8 cellular contexts compared by ENCODE assay signal in the genomic region with DNA sequence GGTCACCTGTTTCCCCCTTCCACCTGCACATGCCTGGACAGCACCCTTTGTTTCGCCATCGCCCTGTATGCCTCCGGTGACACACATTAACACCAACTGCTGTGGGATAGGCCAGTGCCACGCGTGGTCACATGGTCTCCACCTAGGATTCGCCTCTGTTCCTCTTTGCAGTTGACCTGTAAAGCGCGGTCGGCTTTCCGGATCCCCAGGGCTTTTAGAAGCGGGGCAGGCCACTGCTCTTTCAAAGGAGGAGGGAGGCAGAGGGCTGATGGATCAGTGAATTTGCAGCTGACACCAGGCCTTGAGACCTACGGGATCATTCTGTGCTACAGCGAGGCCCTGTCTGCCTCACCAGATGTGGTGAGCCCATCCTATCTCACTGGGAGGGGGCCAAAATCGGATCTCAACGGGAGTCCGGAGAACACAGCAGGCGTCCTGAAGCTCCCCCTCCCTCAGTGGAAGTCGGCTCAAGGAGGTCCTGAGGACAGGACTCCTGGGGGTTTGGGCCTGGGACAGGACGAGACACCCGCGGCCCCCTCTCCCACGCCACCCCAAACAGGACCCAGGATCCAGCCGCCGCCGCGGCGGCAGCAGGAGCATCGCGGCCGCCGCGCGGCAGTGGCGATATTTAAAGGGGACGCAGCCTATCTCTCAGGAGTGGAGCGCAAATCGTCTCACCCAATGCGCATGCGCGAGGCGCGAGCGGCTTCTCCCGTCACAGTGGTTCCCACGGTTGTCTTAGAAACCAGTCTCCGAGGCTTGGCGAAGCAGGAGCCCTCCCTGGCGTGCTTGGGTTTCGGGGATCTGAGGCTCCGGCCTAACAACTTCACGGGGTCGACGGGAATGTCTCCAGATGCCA.
DNase-seq lines count a peak whose midpoint lies in the region; ATAC-seq, FAIRE-seq and TF ChIP-seq lines count a peak whose summit lies in the region.
"Not testable (repeated sequence)": the region's sequence is repeated elsewhere in the genome, so short reads cannot be mapped to it uniquely, and the experiment has no call there.

No MANE protein-coding gene starts in this region.

- WGBS in heart right ventricle, 2 donors = 10 to 26% methylated on average over 53 of the region's 53 CpGs

- H3K4me3 Mint-ChIP-seq in activated CD8-positive, alpha-beta memory T cell treated with anti-CD3 and anti-CD28 coated beads, Interleukin-2, amount 10 ng/mL, durations not matched to agents 7 days and 5 days = peak overlapping the region; percentile 73

- not testable (repeated sequence) for H3K36me3 ChIP-seq in BE2C; PC-9 (ENCODE audit: low read depth); bronchial epithelial cell (ENCODE audit: control insufficient read depth, insufficient read depth, low read length); heart right ventricle

- not testable (repeated sequence) for H3K79me2 ChIP-seq in PC-9 (ENCODE audit: low read depth)

- TF ChIP-seq CTCF in BE2C (IDR thresholded peaks at IDR 0.05; ENCODE audit: low read depth, low read length); PC-9 (conservative IDR thresholded peaks at IDR 0.05); bronchial epithelial cell (IDR thresholded peaks at IDR 0.05; ENCODE audit: insufficient read depth, low read length, severe bottlenecking); heart right ventricle (IDR thresholded peaks at IDR 0.05): not testable (repeated sequence)

- H4K20me1 ChIP-seq in PC-9 (ENCODE audit: insufficient read depth) = not testable (repeated sequence)

- not testable (repeated sequence) for BruUV-seq in PC-9 (replicated peaks; lab: Mats Ljungman, UMichigan)

- DNase-seq in BE2C (peak; percentile 89), PC-9 (peak; percentile 40 to 45), bronchial epithelial cell (ENCODE audit: low read depth) (peak; percentile 37), heart right ventricle (peak; percentile 87 to 88), occipital lobe (lab: John Stamatoyannopoulos, UW) (peak; percentile 75)
- DNase-seq in activated CD8-positive, alpha-beta memory T cell treated with anti-CD3 and anti-CD28 coated beads, Interleukin-2, amount 10 ng/mL, durations not matched to agents 7 days and 5 days = peak; percentile 92
- DNase-seq in stimulated activated CD8-positive, alpha-beta memory T cell treated with anti-CD3 and anti-CD28 coated beads, Interleukin-15, amount 100 ng/mL, for 48 hours (ENCODE audit: low read depth in 2 of 2) = peak; percentile 49 to 74

- H3K4me2 ChIP-seq in PC-9 = peak overlapping the region; percentile 73

- not testable (repeated sequence) for H3K27ac ChIP-seq in PC-9
- H3K27ac ChIP-seq in heart right ventricle = peak overlapping the region in 6 of 10 donors; percentile 13 to 75 (median 32)

- peak; percentile 100 for FAIRE-seq in bronchial epithelial cell (lab: Jason Lieb, UNC)

- not testable (repeated sequence) for H3K9me3 ChIP-seq in BE2C; PC-9 (ENCODE audit: insufficient read depth, low read depth); heart right ventricle

- not testable (repeated sequence) for H3K4me1 ChIP-seq in BE2C; PC-9 (replicated peaks; ENCODE audit: insufficient read depth)
- peaks cover 0 to 14% (median 3%) of the 10 kb centered on the region in 9 donors for H3K4me1 ChIP-seq in heart right ventricle

- H3K9me2 ChIP-seq in PC-9 (ENCODE audit: insufficient read depth) = not testable (repeated sequence)

- peaks cover 25% of the 10 kb centered on the region for H3K4me1 Mint-ChIP-seq in activated CD8-positive, alpha-beta memory T cell treated with anti-CD3 and anti-CD28 coated beads, Interleukin-2, amount 10 ng/mL, durations not matched to agents 7 days and 5 days

- CTCF ChIA-PET in PC-9 (lab: Charles Lee); activated CD8-positive, alpha-beta memory T cell treated with anti-CD3 and anti-CD28 coated beads, Interleukin-2, amount 10 ng/mL, durations not matched to agents 7 days and 5 days (lab: Charles Lee): not testable (repeated sequence)

- not testable (repeated sequence) for H3K36me3 Mint-ChIP-seq in activated CD8-positive, alpha-beta memory T cell treated with anti-CD3 and anti-CD28 coated beads, Interleukin-2, amount 10 ng/mL, durations not matched to agents 7 days and 5 days

- not testable (repeated sequence) for H3F3A ChIP-seq in PC-9 (ENCODE audit: insufficient read depth, low read depth)

- not testable (repeated sequence) for H3K27me3 Mint-ChIP-seq in activated CD8-positive, alpha-beta memory T cell treated with anti-CD3 and anti-CD28 coated beads, Interleukin-2, amount 10 ng/mL, durations not matched to agents 7 days and 5 days

- peak overlapping the region; percentile 81 for H3K27ac Mint-ChIP-seq in activated CD8-positive, alpha-beta memory T cell treated with anti-CD3 and anti-CD28 coated beads, Interleukin-2, amount 10 ng/mL, durations not matched to agents 7 days and 5 days

- H3K4me3 ChIP-seq in BE2C (ENCODE audit: low read depth, low read length) = peak overlapping the region; percentile 71
- H3K4me3 ChIP-seq in PC-9 = peak overlapping the region; percentile 42; the same call in 1 of the 2 replicates
- peak overlapping the region; percentile 37 for H3K4me3 ChIP-seq in bronchial epithelial cell (ENCODE audit: low read depth, low read length)
- peak overlapping the region; percentile 25 to 60 (median 48) for H3K4me3 ChIP-seq in heart right ventricle

- H2AFZ ChIP-seq in PC-9 = peak overlapping the region; percentile 58; the same call in 1 of the 2 replicates

- not testable (repeated sequence) for H3K27me3 ChIP-seq in BE2C; PC-9 (ENCODE audit: insufficient read depth, low read depth); bronchial epithelial cell (ENCODE audit: control insufficient read depth, insufficient read depth, low read length)
- H3K27me3 ChIP-seq in heart right ventricle = peaks cover 0 to 18% (median 0%) of the 10 kb centered on the region in 7 donors

- POLR2A ChIA-PET in PC-9 (lab: Charles Lee; ENCODE audit: unreplicated experiment) = not testable (repeated sequence)

- peak; percentile 61 for ATAC-seq in HG03354 (IDR thresholded peaks at IDR 0.05; ENCODE audit: poor library complexity, severe bottlenecking, unreplicated experiment)
- peak; percentile 86 for ATAC-seq in activated CD8-positive, alpha-beta memory T cell treated with anti-CD3 and anti-CD28 coated beads, Interleukin-2, amount 10 ng/mL, durations not matched to agents 7 days and 5 days
- peak in 5 of 8 donors; percentile 64 to 92 (median 71) for ATAC-seq in heart right ventricle

- intact Hi-C loops in PC-9 (cut with micrococcal nuclease; ENCODE audit: unreplicated experiment); heart right ventricle (cut with DNase I): not testable (repeated sequence)

- H3K9me3 Mint-ChIP-seq in activated CD8-positive, alpha-beta memory T cell treated with anti-CD3 and anti-CD28 coated beads, Interleukin-2, amount 10 ng/mL, durations not matched to agents 7 days and 5 days (ENCODE audit: low read depth) = not testable (repeated sequence)

Comparison
In these comparisons a context has a peak if more than half of its experiments do, and no peak if none do; other contexts are left out.
1. DNase-seq: peak in every context shown above with its lines; median percentile 92 in activated CD8-positive, alpha-beta memory T cell treated with anti-CD3 and anti-CD28 coated beads, Interleukin-2, amount 10 ng/mL, durations not matched to agents 7 days and 5 days; 89 in BE2C; 88 in heart right ventricle; 75 in occipital lobe; 62 in stimulated activated CD8-positive, alpha-beta memory T cell treated with anti-CD3 and anti-CD28 coated beads, Interleukin-15, amount 100 ng/mL, for 48 hours; 42 in PC-9; 37 in bronchial epithelial cell.